23 cellular contexts compared by ENCODE assay signal in the genomic region with DNA sequence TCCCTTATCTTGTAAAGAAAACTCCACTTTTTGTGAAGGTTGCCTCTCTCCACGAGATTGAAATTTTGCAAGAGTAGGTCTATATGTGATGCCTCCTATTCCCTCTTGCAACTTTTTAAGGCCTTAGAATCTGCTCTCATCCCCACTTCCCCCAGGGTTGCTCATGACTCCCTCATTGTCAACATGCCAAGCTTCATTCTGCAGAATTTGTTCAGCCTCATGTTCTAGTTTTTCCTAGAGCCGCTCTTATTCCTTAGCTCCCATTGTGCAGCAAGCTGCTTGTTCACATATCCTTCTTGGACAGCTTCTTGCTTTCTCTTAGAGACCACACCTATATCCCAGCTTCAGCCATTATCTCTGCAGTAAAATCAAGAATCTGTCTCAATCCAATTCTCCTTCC.
"Had no signal": no experiment of that assay in that cellular context is flagged by ENCODE, and none has a peak within 500 bp of the region (broad histone marks: within the 10 kb centered on the region; RNA-seq: fewer than 3 reads in every experiment).

No MANE protein-coding gene starts in this region.

- DNase-seq: activated CD4-positive, alpha-beta T cell treated with anti-CD3 and anti-CD28 coated beads, Interleukin-2, amount 50 U/mL, for 1 hour; activated CD4-positive, CD25-positive, alpha-beta regulatory T cell; activated CD8-positive, alpha-beta memory T cell treated with anti-CD3 and anti-CD28 coated beads, Interleukin-2, amount 50 U/mL, for 4 hours; activated CD8-positive, alpha-beta T cell treated with anti-CD3 and anti-CD28 coated beads for 36 hours; activated naive CD4-positive, alpha-beta T cell treated with anti-CD3 and anti-CD28 coated beads, Interleukin-2, amount 50 U/mL, for 16 hours; activated naive CD8-positive, alpha-beta T cell treated with anti-CD3 and anti-CD28 coated beads, Interleukin-2, amount 10 ng/mL, durations not matched to agents 7 days and 5 days; activated T-cell treated with anti-CD3 and anti-CD28 coated beads, Interleukin-2, amount 50 U/mL, for 72 hours; aorta; IMR-90; Kasumi-1; KBM-7; NCI-H1105 treated with DMSO at 0.1 percent for 48 hours; NCI-H146; NCI-H187 treated with DMSO at 0.1 percent for 48 hours; NCI-H2081 treated with DMSO at 0.1 percent for 48 hours; NCI-H446; NCI-H524; Peyer's patch; Right ventricle myocardium superior; T-helper 9 cell had no signal

- H3K27ac Mint-ChIP-seq: activated CD8-positive, alpha-beta T cell treated with anti-CD3 and anti-CD28 coated beads for 36 hours; activated naive CD8-positive, alpha-beta T cell treated with anti-CD3 and anti-CD28 coated beads, Interleukin-2, amount 10 ng/mL, durations not matched to agents 7 days and 5 days; activated T-cell treated with anti-CD3 and anti-CD28 coated beads, Interleukin-2, amount 50 U/mL, for 72 hours; activated T-helper 2 cell treated with anti-CD3 and anti-CD28 coated beads, Interferon-gamma antibody, Interleukin-2, Interleukin-4, amounts not matched to agents 10 μg/mL and 5 μg/mL and 100 μg/mL, durations not matched to agents 14 hours and 24 hours and 36 hours; brain; T-helper 1 cell treated with Interleukin-12 subunit alpha and Interleukin-12 subunit beta and Interleukin-4 antibody, amounts not matched to agents 30 μg/mL and 1 μg/mL, for 36 hours had no signal

- H3K36me3 Mint-ChIP-seq: activated naive CD8-positive, alpha-beta T cell treated with anti-CD3 and anti-CD28 coated beads, Interleukin-2, amount 10 ng/mL, durations not matched to agents 7 days and 5 days; brain had no signal

- ATAC-seq: activated CD8-positive, alpha-beta T cell treated with anti-CD3 and anti-CD28 coated beads for 36 hours; activated T-cell treated with anti-CD3 and anti-CD28 coated beads, Interleukin-2, amount 50 U/mL, for 72 hours had no signal

- H3K9me3 Mint-ChIP-seq: activated CD8-positive, alpha-beta T cell treated with anti-CD3 and anti-CD28 coated beads for 36 hours; activated naive CD8-positive, alpha-beta T cell treated with anti-CD3 and anti-CD28 coated beads, Interleukin-2, amount 10 ng/mL, durations not matched to agents 7 days and 5 days; activated T-cell treated with anti-CD3 and anti-CD28 coated beads, Interleukin-2, amount 50 U/mL, for 72 hours; activated T-helper 2 cell treated with anti-CD3 and anti-CD28 coated beads, Interferon-gamma antibody, Interleukin-2, Interleukin-4, amounts not matched to agents 10 μg/mL and 5 μg/mL and 100 μg/mL, durations not matched to agents 14 hours and 24 hours and 36 hours; brain; T-helper 1 cell treated with Interleukin-12 subunit alpha and Interleukin-12 subunit beta and Interleukin-4 antibody, amounts not matched to agents 30 μg/mL and 1 μg/mL, for 36 hours had no signal

- H3K4me3 Mint-ChIP-seq: activated CD8-positive, alpha-beta T cell treated with anti-CD3 and anti-CD28 coated beads for 36 hours; activated naive CD8-positive, alpha-beta T cell treated with anti-CD3 and anti-CD28 coated beads, Interleukin-2, amount 10 ng/mL, durations not matched to agents 7 days and 5 days; activated T-cell treated with anti-CD3 and anti-CD28 coated beads, Interleukin-2, amount 50 U/mL, for 72 hours; brain; T-helper 1 cell treated with Interleukin-12 subunit alpha and Interleukin-12 subunit beta and Interleukin-4 antibody, amounts not matched to agents 30 μg/mL and 1 μg/mL, for 36 hours had no signal

- H3K4me1 Mint-ChIP-seq: activated naive CD8-positive, alpha-beta T cell treated with anti-CD3 and anti-CD28 coated beads, Interleukin-2, amount 10 ng/mL, durations not matched to agents 7 days and 5 days; brain had no signal

- H3K27me3 Mint-ChIP-seq: activated naive CD8-positive, alpha-beta T cell treated with anti-CD3 and anti-CD28 coated beads, Interleukin-2, amount 10 ng/mL, durations not matched to agents 7 days and 5 days had no signal
